1 cellular context compared by ENCODE assay signal in the genomic region with DNA sequence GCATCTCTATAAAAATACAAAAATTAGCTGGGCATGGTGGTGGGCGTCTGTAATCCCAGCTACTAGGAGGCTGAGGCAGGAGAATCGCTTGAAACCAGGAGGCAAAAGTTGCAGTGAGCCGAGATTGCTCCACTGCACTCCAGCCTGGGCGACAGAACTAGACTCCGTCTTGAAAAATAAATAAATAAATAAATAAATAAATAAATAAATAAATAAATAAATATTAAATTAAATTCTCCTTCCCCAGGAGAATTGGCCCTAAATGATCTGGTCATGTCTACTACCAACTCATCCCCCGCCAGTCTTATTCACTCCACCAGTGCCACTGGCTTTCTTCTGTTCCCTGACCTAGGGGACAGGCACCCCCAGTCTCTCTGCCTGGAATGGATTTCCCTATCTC.
TF ChIP-seq lines count a peak whose summit lies in the region.

No MANE protein-coding gene starts in this region.

TF ChIP-seq in HEK293, 187 proteins besides CTCF, POLR2A, EP300 and RAD21 (continued from another document):
- TF ChIP-seq ZBTB11 (tag by site-specific recombination; conservative IDR thresholded peaks at IDR 0.05; ENCODE audit: low read depth) (peak; percentile 48; the same call in 1 of the 2 replicates), ZNF140 (tag by site-specific recombination; IDR thresholded peaks at IDR 0.05) (peak; percentile 24; the same call in 1 of the 2 replicates), ZNF623 (tag by site-specific recombination; IDR thresholded peaks at IDR 0.05) (peak; percentile 58), ZNF426 (tag by site-specific recombination; IDR thresholded peaks at IDR 0.05) (peak; percentile 60), ZNF654 (tag by site-specific recombination; IDR thresholded peaks at IDR 0.05; ENCODE audit: low read depth) (0 out of 2 replicates have a peak, but pooled peaks have one; percentile 5), ZNF518A (tag by site-specific recombination; conservative IDR thresholded peaks at IDR 0.05; ENCODE audit: low read depth) (peak; percentile 71; the same call in 1 of the 2 replicates)
